In the genomic region with DNA sequence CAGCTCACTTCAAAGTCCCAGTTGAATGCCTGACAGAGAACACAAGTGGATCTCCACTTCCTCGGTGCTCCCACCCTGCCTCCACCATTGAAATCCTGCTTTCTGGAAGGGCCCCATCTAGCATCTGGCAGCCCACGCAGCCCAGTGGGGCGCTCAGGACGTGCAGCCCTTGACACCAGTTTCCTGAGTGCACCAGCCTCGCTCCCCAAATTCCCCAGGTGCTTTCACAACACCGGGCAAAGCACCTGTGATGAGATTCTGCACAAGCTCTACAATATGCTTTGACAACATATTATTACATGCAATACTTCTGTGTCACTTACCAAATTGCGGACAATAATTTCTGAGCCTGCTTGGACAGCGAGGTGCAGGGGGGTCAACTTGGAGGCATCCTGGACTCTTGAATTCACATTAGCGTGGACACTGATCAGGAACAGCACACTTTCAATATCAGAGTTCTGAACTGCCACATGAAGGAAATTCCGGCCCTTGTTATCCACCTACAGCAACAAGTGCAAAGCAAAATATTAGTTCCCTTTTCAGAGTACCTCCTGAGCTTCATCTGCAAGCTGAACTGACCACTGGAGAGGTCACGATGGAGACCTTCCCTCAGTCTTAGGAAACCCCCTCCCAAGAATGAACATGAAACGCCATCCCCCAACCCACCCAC, we compare ENCODE assay signal across 14 cellular contexts. TPM values are rescaled to one million over a fixed set of nuclear protein-coding genes. Genes with fewer than 3 reads are reported as not detected.
DNase-seq lines count a peak whose midpoint lies in the region; ATAC-seq lines count a peak whose summit lies in the region.
"Had no signal": no experiment of that assay in that cellular context is flagged by ENCODE, and none has a peak within 500 bp of the region (broad histone marks: within the 10 kb centered on the region; RNA-seq: fewer than 3 reads in every experiment).

No MANE protein-coding gene starts in this region.

- ATAC-seq in T-cell (replicated peaks in 1 of 4) = peak in 2 of 4 experiments; percentile 33 to 56
- ATAC-seq in HG03045 (IDR thresholded peaks at IDR 0.05; ENCODE audit: unreplicated experiment) = no peak
- no peak for ATAC-seq in GM21825 (IDR thresholded peaks at IDR 0.05; ENCODE audit: unreplicated experiment)
- ATAC-seq: A549, foreskin keratinocyte, sciatic nerve had no signal

- no peaks in the 10 kb centered on the region for H3K27me3 Mint-ChIP-seq in activated CD4-positive, alpha-beta T cell treated with anti-CD3 and anti-CD28 coated beads, Interleukin-2, amount 10 ng/mL, durations not matched to agents 24 days and 14 days
- H3K27me3 Mint-ChIP-seq in T-cell (no peaks in the 10 kb centered on the region), immature natural killer cell (ENCODE audit: low read depth in 3 of 3) (peaks cover 0 to 4% (median 2%) of the 10 kb centered on the region in 3 donors)

- no peaks in the 10 kb centered on the region for H3K9me3 Mint-ChIP-seq in activated CD4-positive, alpha-beta T cell treated with anti-CD3 and anti-CD28 coated beads, Interleukin-2, amount 10 ng/mL, durations not matched to agents 24 days and 14 days
- no peaks in the 10 kb centered on the region for H3K9me3 Mint-ChIP-seq in T-cell
- H3K9me3 Mint-ChIP-seq in immature natural killer cell = no peaks in the 10 kb centered on the region

- H3K4me1 Mint-ChIP-seq in activated CD4-positive, alpha-beta T cell treated with anti-CD3 and anti-CD28 coated beads, Interleukin-2, amount 10 ng/mL, durations not matched to agents 24 days and 14 days = peaks cover 51% of the 10 kb centered on the region
- H3K4me1 Mint-ChIP-seq in T-cell = peaks cover 57 to 59% (median 57%) of the 10 kb centered on the region in 3 donors
- peaks cover 40% of the 10 kb centered on the region in 2 donors for H3K4me1 Mint-ChIP-seq in immature natural killer cell

- POLR2A ChIA-PET in T-cell (lab: Charles Lee) = interaction anchor here (0.5 to 0.6 kb wide), 3 partner anchors 84 to 1107 kb away, joined by 3 to 4 read pairs (median 3); no protein-coding TSS in a partner anchor

- DNase-seq in activated CD4-positive, alpha-beta T cell treated with anti-CD3 and anti-CD28 coated beads, Interleukin-2, amount 10 ng/mL, durations not matched to agents 24 days and 14 days = peak; percentile 74
- DNase-seq in activated CD4-positive, alpha-beta T cell treated with anti-CD3 and anti-CD28 coated beads, Interleukin-2, amount 50 U/mL, for 1 hour = no peak
- peak in 9 of 34 experiments; percentile 7 to 32 (median 11) for DNase-seq in T-cell
- DNase-seq in immature natural killer cell = no peak
- peak; percentile 43 for DNase-seq in stimulated activated CD8-positive, alpha-beta memory T cell treated with anti-CD3 and anti-CD28 coated beads, Interleukin-4, amount 100 ng/mL, for 48 hours
- DNase-seq in cerebellum (ENCODE audit: low spot score) = no peak
- DNase-seq: effector CD8-positive, alpha-beta T cell; foreskin keratinocyte; NCI-H1048; transverse colon had no signal

- peak overlapping the region; percentile 88 for H3K27ac Mint-ChIP-seq in activated CD4-positive, alpha-beta T cell treated with anti-CD3 and anti-CD28 coated beads, Interleukin-2, amount 10 ng/mL, durations not matched to agents 24 days and 14 days
- H3K27ac Mint-ChIP-seq in T-cell (peak overlapping the region; percentile 99 to 100), immature natural killer cell (peak overlapping the region; percentile 91 to 99 (median 95))

- H3K36me3 Mint-ChIP-seq in activated CD4-positive, alpha-beta T cell treated with anti-CD3 and anti-CD28 coated beads, Interleukin-2, amount 10 ng/mL, durations not matched to agents 24 days and 14 days (ENCODE audit: low read depth) = peaks cover 68% of the 10 kb centered on the region
- H3K36me3 Mint-ChIP-seq in T-cell (peaks cover 46% of the 10 kb centered on the region), immature natural killer cell (peaks cover 12 to 36% (median 16%) of the 10 kb centered on the region in 3 donors)

- H3K4me3 Mint-ChIP-seq in activated CD4-positive, alpha-beta T cell treated with anti-CD3 and anti-CD28 coated beads, Interleukin-2, amount 10 ng/mL, durations not matched to agents 24 days and 14 days = peak overlapping the region; percentile 78
- H3K4me3 Mint-ChIP-seq in T-cell = peak overlapping the region; percentile 72 to 78 (median 77)
- peak overlapping the region; percentile 58 to 80 (median 67) for H3K4me3 Mint-ChIP-seq in immature natural killer cell

- CTCF ChIA-PET in T-cell (lab: Charles Lee) = interaction anchor here in 1 of 2 donors (1.0 to 1.7 kb wide), 2 partner anchors 8 to 23 kb away, joined by 4 to 7 read pairs; no protein-coding TSS in a partner anchor

- intact Hi-C loops in activated CD4-positive, alpha-beta T cell treated with anti-CD3 and anti-CD28 coated beads, Interleukin-2, amount 10 ng/mL, durations not matched to agents 24 days and 14 days (cut with micrococcal nuclease) = loop anchor here (1.0 kb wide), 2 partner anchors 34 to 198 kb away; a partner anchor contains a TSS

RNA-seq across cellular contexts. Expression of a gene that starts 33.9 kb away (rescaled TPM):
- total RNA-seq in activated CD4-positive, alpha-beta T cell treated with anti-CD3 and anti-CD28 coated beads, Interleukin-2, amount 10 ng/mL, durations not matched to agents 24 days and 14 days = 7.1 and 7.7 TPM in 2 replicates
- 10 to 100 TPM in 3 of 5 donors, 1 to 10 TPM in 2; 6.8 to 16.3 (median 10.1) TPM for total RNA-seq in T-cell
- 10 to 100 TPM in 2 of 3 donors, 1 to 10 TPM in 1; 9.3 to 11.1 (median 10.9) TPM for polyA plus RNA-seq in immature natural killer cell
- total RNA-seq in cerebellum = 20.0 TPM

RNA-seq across cellular contexts. Expression of a gene that starts 34.1 kb away (rescaled TPM):
- 40.8 and 42.8 TPM in 2 replicates for total RNA-seq in activated CD4-positive, alpha-beta T cell treated with anti-CD3 and anti-CD28 coated beads, Interleukin-2, amount 10 ng/mL, durations not matched to agents 24 days and 14 days
- total RNA-seq in T-cell = 100 to 1,000 TPM in 1 of 5 donors, 10 to 100 TPM in 4; 84.4 to 107 (median 89.6) TPM
- polyA plus RNA-seq in immature natural killer cell = 10 to 100 TPM in 1 of 3 donors, 1 to 10 TPM in 2; 2.0 to 12.7 (median 3.9) TPM
- total RNA-seq in cerebellum = 60.2 TPM

Comparison
In these comparisons a context has a peak if more than half of its experiments do, and no peak if none do; other contexts are left out.
1. DNase-seq: peak in activated CD4-positive, alpha-beta T cell treated with anti-CD3 and anti-CD28 coated beads, Interleukin-2, amount 10 ng/mL, durations not matched to agents 24 days and 14 days (single experiment) and stimulated activated CD8-positive, alpha-beta memory T cell treated with anti-CD3 and anti-CD28 coated beads, Interleukin-4, amount 100 ng/mL, for 48 hours (single experiment); none in activated CD4-positive, alpha-beta T cell treated with anti-CD3 and anti-CD28 coated beads, Interleukin-2, amount 50 U/mL, for 1 hour (single experiment), immature natural killer cell (0 of 3) and cerebellum (single experiment).
2. Peak in every context shown above with its lines, with median percentiles within 50 percentile points of each other: H3K27ac Mint-ChIP-seq and H3K4me3 Mint-ChIP-seq.